21 cellular contexts compared by ENCODE assay signal in the genomic region with DNA sequence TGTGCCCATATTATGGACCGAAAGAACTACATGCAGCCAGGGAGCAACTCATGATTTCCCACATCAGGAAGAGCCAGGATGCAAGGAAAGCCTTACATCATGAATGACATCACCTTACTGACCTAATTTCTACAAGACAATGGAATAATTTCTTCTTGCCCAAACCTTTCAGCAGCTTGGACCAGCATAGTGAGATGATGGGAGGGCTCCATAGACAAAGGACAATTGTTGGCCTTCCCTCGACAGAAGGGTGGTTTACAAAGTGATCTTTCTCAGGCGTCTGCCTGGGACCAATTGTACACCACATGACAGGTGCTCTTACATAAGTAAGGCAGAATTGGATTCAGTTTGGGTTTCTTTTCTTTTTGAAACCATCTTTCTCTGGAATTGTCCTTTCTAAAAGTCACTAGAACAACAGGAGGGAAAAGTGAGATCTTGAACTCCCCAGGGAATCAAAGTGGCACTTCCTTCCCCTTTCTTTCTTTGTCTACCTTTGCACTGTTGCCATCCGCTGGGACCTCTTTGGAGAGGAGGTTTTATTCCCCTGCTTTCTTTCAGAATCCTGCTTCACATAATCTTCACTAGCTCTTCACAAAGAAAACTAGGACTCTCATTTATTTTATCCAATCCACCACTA. TPM values are rescaled to one million over a fixed set of nuclear protein-coding genes. Genes with fewer than 3 reads are reported as not detected.
DNase-seq lines count a peak whose midpoint lies in the region; ATAC-seq, FAIRE-seq and TF ChIP-seq lines count a peak whose summit lies in the region.
"Had no signal": no experiment of that assay in that cellular context is flagged by ENCODE, and none has a peak within 500 bp of the region (broad histone marks: within the 10 kb centered on the region; RNA-seq: fewer than 3 reads in every experiment).

No MANE protein-coding gene starts in this region.

- TF ChIP-seq CTCF in HepG2 (CRISPR knock-in tag; IDR thresholded peaks at IDR 0.05), result no peak
- TF ChIP-seq CTCF in right lobe of liver (IDR thresholded peaks at IDR 0.05), result no peak
- TF ChIP-seq CTCF in endothelial cell (IDR thresholded peaks at IDR 0.05; ENCODE audit: unreplicated experiment), result no peak

- TF ChIP-seq POLR2A in HepG2 (IDR thresholded peaks at IDR 0.05; ENCODE audit: insufficient read depth in 1 of 2, low read depth in 2 of 2, low read length in 2 of 2), result no peak
- TF ChIP-seq POLR2A in right lobe of liver (IDR thresholded peaks at IDR 0.05), result no peak

- H3K4me1 ChIP-seq in HepG2 (ENCODE audit: insufficient read depth, low read length), result no peaks in the 10 kb centered on the region
- no peaks in the 10 kb centered on the region for H3K4me1 ChIP-seq in right lobe of liver
- H3K4me1 ChIP-seq: A549, transverse colon had no signal

- no peaks in the 10 kb centered on the region for H3K27me3 ChIP-seq in HepG2 (ENCODE audit: control insufficient read depth in 1 of 2, insufficient read depth in 2 of 2, low read length in 2 of 2)
- no peaks in the 10 kb centered on the region for H3K27me3 ChIP-seq in right lobe of liver
- H3K27me3 ChIP-seq: transverse colon had no signal

- no peak for TF ChIP-seq EP300 in HepG2 (IDR thresholded peaks at IDR 0.05; ENCODE audit: low read depth in 2 of 2, low read length in 2 of 2)
- TF ChIP-seq EP300 in HepG2 (CRISPR knock-in tag; IDR thresholded peaks at IDR 0.05; ENCODE audit: borderline replicate concordance), result no peak

- H2AFZ ChIP-seq in HepG2 (ENCODE audit: low read length), result no peak overlapping the region

- H3K9ac ChIP-seq in HepG2 (ENCODE audit: insufficient read depth, low read depth, low read length), result no peak overlapping the region

- H3K4me3 Mint-ChIP-seq in endothelial cell (ENCODE audit: unreplicated experiment) (no peak overlapping the region), naive B cell (no peak overlapping the region)
- H3K4me3 Mint-ChIP-seq in activated naive CD4-positive, alpha-beta T cell treated with anti-CD3 and anti-CD28 coated beads, Interleukin-2, amount 10 ng/mL, durations not matched to agents 7 days and 5 days, result no peak overlapping the region
- H3K4me3 Mint-ChIP-seq: CD4-positive, CD25-positive, alpha-beta regulatory T cell had no signal

- H3K9me3 Mint-ChIP-seq in endothelial cell (ENCODE audit: unreplicated experiment), result no peaks in the 10 kb centered on the region
- H3K9me3 Mint-ChIP-seq in naive B cell, result no peaks in the 10 kb centered on the region
- H3K9me3 Mint-ChIP-seq in activated naive CD4-positive, alpha-beta T cell treated with anti-CD3 and anti-CD28 coated beads, Interleukin-2, amount 10 ng/mL, durations not matched to agents 7 days and 5 days, result no peaks in the 10 kb centered on the region
- H3K9me3 Mint-ChIP-seq: CD4-positive, CD25-positive, alpha-beta regulatory T cell; effector memory CD8-positive, alpha-beta T cell had no signal

- ATAC-seq in HepG2 (no peak), right lobe of liver (no peak), naive B cell (ENCODE audit: low read depth in 2 of 2) (peak; percentile 51 to 55)
- ATAC-seq: A549; effector memory CD8-positive, alpha-beta T cell; left ventricle myocardium superior had no signal

- in situ Hi-C loops in HepG2 (cut with HindIII; ENCODE audit: extremely low pct_ligation_motif_present, low pct_unique_long_range_greater_than_20kb), result no loop called here

- intact Hi-C loops in HepG2 (cut with micrococcal nuclease; ENCODE audit: unreplicated experiment) (no loop called here), right lobe of liver (cut with DNase I) (no loop called here)

- H3K36me3 Mint-ChIP-seq in endothelial cell (ENCODE audit: low read depth, unreplicated experiment) (no peaks in the 10 kb centered on the region), naive B cell (no peaks in the 10 kb centered on the region)
- H3K36me3 Mint-ChIP-seq in activated naive CD4-positive, alpha-beta T cell treated with anti-CD3 and anti-CD28 coated beads, Interleukin-2, amount 10 ng/mL, durations not matched to agents 7 days and 5 days, result no peaks in the 10 kb centered on the region
- H3K36me3 Mint-ChIP-seq: CD4-positive, CD25-positive, alpha-beta regulatory T cell had no signal

- FAIRE-seq in HepG2 (lab: Jason Lieb, UNC), result no peak
- FAIRE-seq: A549 had no signal

- H4K20me1 ChIP-seq in HepG2 (ENCODE audit: insufficient read depth, low read length), result no peaks in the 10 kb centered on the region

- H3K27ac ChIP-seq in HepG2 (ENCODE audit: extremely low read length, insufficient read depth, low read length) (no peak overlapping the region), right lobe of liver (no peak overlapping the region)
- H3K27ac ChIP-seq: A549, transverse colon had no signal

- H3K27ac Mint-ChIP-seq in endothelial cell (ENCODE audit: unreplicated experiment) (peak overlapping the region; percentile 4), naive B cell (no peak overlapping the region)
- no peak overlapping the region for H3K27ac Mint-ChIP-seq in activated naive CD4-positive, alpha-beta T cell treated with anti-CD3 and anti-CD28 coated beads, Interleukin-2, amount 10 ng/mL, durations not matched to agents 7 days and 5 days
- H3K27ac Mint-ChIP-seq: CD4-positive, CD25-positive, alpha-beta regulatory T cell; effector memory CD8-positive, alpha-beta T cell; progenitor cell of endocrine pancreas had no signal

- H3K4me2 ChIP-seq in HepG2 (ENCODE audit: low read depth, low read length), result no peak overlapping the region
- H3K4me2 ChIP-seq: A549 had no signal

- H3K36me3 ChIP-seq in HepG2 (replicated peaks in 1 of 2; ENCODE audit: control insufficient read depth in 1 of 2, insufficient read depth in 2 of 2, low read length in 2 of 2) (no peaks in the 10 kb centered on the region), right lobe of liver (no peaks in the 10 kb centered on the region)
- H3K36me3 ChIP-seq: HAP-1, transverse colon had no signal

- H3K27me3 Mint-ChIP-seq in endothelial cell (ENCODE audit: unreplicated experiment), result no peaks in the 10 kb centered on the region
- no peaks in the 10 kb centered on the region for H3K27me3 Mint-ChIP-seq in naive B cell
- H3K27me3 Mint-ChIP-seq in activated naive CD4-positive, alpha-beta T cell treated with anti-CD3 and anti-CD28 coated beads, Interleukin-2, amount 10 ng/mL, durations not matched to agents 7 days and 5 days, result peaks cover 3% of the 10 kb centered on the region
- H3K27me3 Mint-ChIP-seq: progenitor cell of endocrine pancreas had no signal

- WGBS in HepG2 (ENCODE audit: low lambda C conversion rate), result 40% methylated on average over 4 of the region's 4 CpGs
- WGBS in right lobe of liver (ENCODE audit: insufficient coverage, low coverage, low lambda C conversion rate, missing lambda C conversion rate), result 73% methylated on average over 4 of the region's 4 CpGs

- H3K9me3 ChIP-seq in HepG2 (ENCODE audit: low read length) (no peaks in the 10 kb centered on the region), right lobe of liver (no peaks in the 10 kb centered on the region)
- H3K9me3 ChIP-seq: A549, HAP-1, transverse colon had no signal

- POLR2A ChIA-PET in HepG2 (lab: Yijun Ruan, JAX), result no interaction called here

- TF ChIP-seq RAD21 in HepG2 (CRISPR knock-in tag; IDR thresholded peaks at IDR 0.05), result no peak

- no TSS peak for BruUV-seq in HepG2 (replicated peaks; lab: Mats Ljungman, UMichigan)

- CTCF ChIA-PET in HepG2 (lab: Yijun Ruan, JAX; ENCODE audit: low intra/inter-chr PET ratio, low total read pairs), result no interaction called here
- CTCF ChIA-PET in activated naive CD4-positive, alpha-beta T cell treated with anti-CD3 and anti-CD28 coated beads, Interleukin-2, amount 10 ng/mL, durations not matched to agents 7 days and 5 days (lab: Charles Lee), result no interaction called here

- DNase-seq in HepG2 (ENCODE audit: low spot score) (no peak), right lobe of liver (no peak), endothelial cell (ENCODE audit: low spot score) (no peak), naive B cell (peak; percentile 16), NCI-H345 (lab: John Stamatoyannopoulos, UW) (no peak), SK-N-DZ (ENCODE audit: low spot score) (no peak), NOMO-1 treated with DMSO at 0.1 percent for 48 hours (lab: John Stamatoyannopoulos, UW; ENCODE audit: unreplicated experiment) (no peak)
- no peak for DNase-seq in activated naive CD4-positive, alpha-beta T cell treated with anti-CD3 and anti-CD28 coated beads, Interleukin-2, amount 10 ng/mL, durations not matched to agents 7 days and 5 days
- DNase-seq: amniotic stem cell; CD4-positive, CD25-positive, alpha-beta regulatory T cell; central memory CD4-positive, alpha-beta T cell; DMS79 treated with DMSO at 0.1 percent for 48 hours; effector memory CD8-positive, alpha-beta T cell; left ventricle myocardium superior; NCI-H1436 treated with DMSO at 0.1 percent for 48 hours; NCI-H226; T-helper 1 cell; transverse colon had no signal

- no peak overlapping the region for H3K4me3 ChIP-seq in HepG2 (replicated peaks in 1 of 3; ENCODE audit: insufficient read depth in 1 of 3, low read depth in 2 of 3, low read length in 3 of 3)
- no peak overlapping the region for H3K4me3 ChIP-seq in right lobe of liver
- H3K4me3 ChIP-seq: A549, HAP-1, transverse colon had no signal

- no peaks in the 10 kb centered on the region for H3K79me2 ChIP-seq in HepG2 (ENCODE audit: insufficient read depth, low read length)

- H3K4me1 Mint-ChIP-seq in endothelial cell (ENCODE audit: unreplicated experiment) (peaks cover 3% of the 10 kb centered on the region), naive B cell (peaks cover 7 to 14% (median 8%) of the 10 kb centered on the region in 3 donors)
- H3K4me1 Mint-ChIP-seq in activated naive CD4-positive, alpha-beta T cell treated with anti-CD3 and anti-CD28 coated beads, Interleukin-2, amount 10 ng/mL, durations not matched to agents 7 days and 5 days, result no peaks in the 10 kb centered on the region
- H3K4me1 Mint-ChIP-seq: CD4-positive, CD25-positive, alpha-beta regulatory T cell had no signal

RNA-seq across cellular contexts. Expression of a gene that starts 51.7 kb away (rescaled TPM):
- total RNA-seq in HepG2 (2016; rRNA removed; fragmentation: Illumina TruSeq; extraction: Trizol) (1.5 and 3.1 TPM in 2 replicates), right lobe of liver (10 to 100 TPM in 2 of 6 experiments, 1 to 10 TPM in 4; 7.3 to 14.5 (median 9.3) TPM), endothelial cell (ENCODE audit: unreplicated experiment) (58.3 TPM)
- total RNA-seq in HepG2 (2016; cell fraction: cytosol; rRNA removed; fragmentation: Illumina TruSeq; extraction: Trizol; ENCODE audit: low read depth), result 2.0 and 3.0 TPM in 2 replicates
- total RNA-seq in HepG2 (2016; cell fraction: insoluble cytoplasmic fraction; rRNA removed; fragmentation: Illumina TruSeq; extraction: Trizol), result 0.89 and 1.1 TPM in 2 replicates
- total RNA-seq in HepG2 (2016; cell fraction: membrane; rRNA removed; fragmentation: Illumina TruSeq; extraction: Trizol), result 1.5 and 1.8 TPM in 2 replicates
- 0.96 and 2.2 TPM in 2 replicates for total RNA-seq in HepG2 (2016; cell fraction: nucleus; rRNA removed; fragmentation: Illumina TruSeq; extraction: Trizol)
- polyA plus RNA-seq in HepG2 (2011; rRNA removed) (4.3 and 4.9 TPM in 2 replicates), naive B cell (ENCODE audit: low read depth in 6 of 6) (10 to 100 TPM in 3 of 6 donors, 1 to 10 TPM in 3; 7.4 to 11.9 (median 10.7) TPM)
- polyA plus RNA-seq in HepG2 (2011; cell fraction: cytosol; rRNA removed), result 1.7 and 3.1 TPM in 2 replicates
- 10.8 and 12.7 TPM in 2 replicates for polyA plus RNA-seq in HepG2 (2011; cell fraction: nucleus; rRNA removed)
- polyA plus RNA-seq in HepG2 (2012), result 3.3 and 5.7 TPM in 2 replicates
- polyA plus RNA-seq in HepG2 (2016; cell fraction: cytosol; fragmentation: Illumina TruSeq; extraction: Trizol; ENCODE audit: low read depth), result 0.31 and 0.35 TPM in 2 replicates
- polyA plus RNA-seq in HepG2 (2016; cell fraction: insoluble cytoplasmic fraction; fragmentation: Illumina TruSeq; extraction: Trizol; ENCODE audit: low read depth), result 1.5 and 2.0 TPM in 2 replicates
- polyA plus RNA-seq in HepG2 (2016; cell fraction: membrane; fragmentation: Illumina TruSeq; extraction: Trizol; ENCODE audit: low read depth), result 0.78 and 1.3 TPM in 2 replicates
- 3.3 and 3.9 TPM in 2 replicates for polyA plus RNA-seq in HepG2 (2016; cell fraction: nucleus; fragmentation: Illumina TruSeq; extraction: Trizol; ENCODE audit: insufficient read depth, low read depth)
- 1.7 and 35.6 TPM in 2 replicates for polyA minus RNA-seq in HepG2 (2011; rRNA and poly(A)+ RNA removed; ENCODE audit: low replicate concordance)
- 2.1 and 4.2 TPM in 2 replicates for polyA minus RNA-seq in HepG2 (2011; cell fraction: cytosol; rRNA and poly(A)+ RNA removed)
- polyA minus RNA-seq in HepG2 (2011; cell fraction: nucleus; rRNA and poly(A)+ RNA removed), result 7.5 and 9.6 TPM in 2 replicates
- 38.4 and 40.4 TPM in 2 replicates for polyA plus RNA-seq in SK-N-DZ (2014; cell fraction: cytosol; rRNA removed)
- polyA plus RNA-seq in SK-N-DZ (2014; cell fraction: nucleus; rRNA removed), result 65.4 and 122 TPM in 2 replicates

Comparison
In these comparisons a context has a peak if more than half of its experiments do, and no peak if none do; other contexts are left out.
1. ATAC-seq: peak in naive B cell (2 of 2); none in HepG2 (single experiment) and right lobe of liver (0 of 4).